26 cellular contexts compared by ENCODE assay signal in the genomic region with DNA sequence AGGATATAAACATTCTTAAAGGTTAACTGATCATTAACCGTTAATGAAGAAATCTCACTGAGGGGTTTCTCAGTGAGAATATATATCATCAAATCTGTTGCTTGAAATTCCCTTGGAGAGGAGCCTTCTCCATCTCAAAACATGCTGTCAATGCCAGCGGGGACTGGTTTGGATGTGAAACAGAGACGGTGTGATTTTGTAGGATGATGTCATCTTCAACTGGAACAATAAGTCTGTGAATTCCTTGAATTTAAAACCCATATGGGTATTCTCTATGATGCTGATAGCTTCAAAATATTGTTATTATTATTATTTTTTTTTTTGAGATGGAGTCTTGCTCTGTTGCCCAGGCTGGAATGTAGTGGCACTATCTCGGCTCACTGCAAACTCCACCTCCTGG.
DNase-seq lines count a peak whose midpoint lies in the region; ATAC-seq, FAIRE-seq and TF ChIP-seq lines count a peak whose summit lies in the region.
"Had no signal": no experiment of that assay in that cellular context is flagged by ENCODE, and none has a peak within 500 bp of the region (broad histone marks: within the 10 kb centered on the region; RNA-seq: fewer than 3 reads in every experiment).

No MANE protein-coding gene starts in this region.

- H3K4me3 ChIP-seq in K562 (no peak overlapping the region), endodermal cell (ENCODE audit: low read length) (no peak overlapping the region), pancreas (no peak overlapping the region), trophoblast cell (ENCODE audit: low read depth, low read length) (no peak overlapping the region)
- H3K4me3 ChIP-seq: BLaER1, GM12878 had no signal

- no peak overlapping the region for H3K27ac Mint-ChIP-seq in endodermal cell
- H3K27ac Mint-ChIP-seq: CD14-positive monocyte; CD4-positive, CD25-positive, alpha-beta regulatory T cell had no signal

- H3K79me2 ChIP-seq in K562 (ENCODE audit: control insufficient read depth, insufficient read depth, low read length) (no peaks in the 10 kb centered on the region), trophoblast cell (ENCODE audit: control insufficient read depth, insufficient read depth, low read length, poor library complexity) (no peaks in the 10 kb centered on the region)

- TF ChIP-seq CTCF in K562 (IDR thresholded peaks at IDR 0.05 in 2 of 3, conservative IDR thresholded peaks at IDR 0.05 in 1 of 3; ENCODE audit: insufficient read depth in 2 of 3, low read depth in 1 of 3, low read length in 3 of 3) (no peak), endodermal cell (conservative IDR thresholded peaks at IDR 0.05) (no peak), pancreas (IDR thresholded peaks at IDR 0.05) (no peak)

- H3K23ac ChIP-seq in trophoblast cell (ENCODE audit: low read length) = no peak overlapping the region

- H3K4me1 ChIP-seq in K562 (replicated peaks in 1 of 2; ENCODE audit: control insufficient read depth in 2 of 2, insufficient read depth in 2 of 2, low read length in 2 of 2) (peaks cover 8 to 16% of the 10 kb centered on the region in 2 experiments; a peak in 4 of 5 replicates), endodermal cell (ENCODE audit: control insufficient read depth, insufficient read depth, low read length) (no peaks in the 10 kb centered on the region), pancreas (no peaks in the 10 kb centered on the region), trophoblast cell (ENCODE audit: control insufficient read depth in 1 of 2, insufficient read depth in 2 of 2, low read length in 2 of 2) (peaks cover 0 to 3% of the 10 kb centered on the region in 2 experiments)
- H3K4me1 ChIP-seq: BE2C had no signal

- no peak overlapping the region for H3K4ac ChIP-seq in trophoblast cell (ENCODE audit: low read depth, low read length)

- no peaks in the 10 kb centered on the region for H3K4me1 Mint-ChIP-seq in endodermal cell

- H4K12ac ChIP-seq in trophoblast cell (ENCODE audit: low read depth, low read length) = no peak overlapping the region

- H3K9me3 ChIP-seq in K562 (replicated peaks; ENCODE audit: control insufficient read depth, insufficient read depth, low read depth, low read length) = no peaks in the 10 kb centered on the region
- no peaks in the 10 kb centered on the region for H3K9me3 ChIP-seq in endodermal cell (ENCODE audit: control insufficient read depth, low read length)
- no peaks in the 10 kb centered on the region for H3K9me3 ChIP-seq in pancreas
- peaks cover 1% of the 10 kb centered on the region for H3K9me3 ChIP-seq in trophoblast cell (ENCODE audit: insufficient read depth, low read depth, low read length)
- H3K9me3 ChIP-seq: BE2C, BLaER1 had no signal

- H2BK5ac ChIP-seq in trophoblast cell (ENCODE audit: low read depth, low read length, poor library complexity) = no peak overlapping the region

- DNase-seq in K562 (ENCODE audit: extremely low read depth in 1 of 4, low spot score in 3 of 4) (no peak), endodermal cell (peak; percentile 10), mesenteric fat pad (ENCODE audit: low spot score) (peak; percentile 5), pancreas (no peak), trophoblast cell (no peak)
- DNase-seq: 8988T; ACHN; BE2C; C1 segment of cervical spinal cord; CD4-positive, alpha-beta memory T cell; CD4-positive, CD25-positive, alpha-beta regulatory T cell; CD8-positive, alpha-beta memory T cell; COR-L47; DMS 273 treated with DMSO at 0.1 percent for 48 hours; DMS153; DMS53; DMS79; DND-41; EL; GDM1 had no signal

- no peaks in the 10 kb centered on the region for H3K36me3 Mint-ChIP-seq in endodermal cell (ENCODE audit: low read depth)

- no peak overlapping the region for H3K27ac ChIP-seq in K562 (ENCODE audit: extremely low read depth, low read depth, low read length)
- no peak overlapping the region for H3K27ac ChIP-seq in endodermal cell (ENCODE audit: low read depth, low read length)
- H3K27ac ChIP-seq in pancreas = no peak overlapping the region
- H3K27ac ChIP-seq in trophoblast cell (ENCODE audit: low read depth, low read length) = no peak overlapping the region
- H3K27ac ChIP-seq: BLaER1 had no signal

- no peak overlapping the region for H4K91ac ChIP-seq in trophoblast cell (ENCODE audit: low read depth, low read length)

- no peaks in the 10 kb centered on the region for H4K20me1 ChIP-seq in K562 (replicated peaks; ENCODE audit: control insufficient read depth, insufficient read depth, low read length)
- H4K20me1 ChIP-seq: BLaER1 had no signal

- no peak overlapping the region for H4K8ac ChIP-seq in trophoblast cell (ENCODE audit: low read depth, low read length)

- 33% methylated on average over 4 of the region's 4 CpGs for WGBS in K562 (ENCODE audit: insufficient coverage, low coverage, missing lambda C conversion rate)
- WGBS in endodermal cell (ENCODE audit: insufficient coverage in 1 of 2, insufficient read length in 1 of 2), 2 experiments = 87 to 100% methylated on average over 2 to 4 of the region's 4 CpGs
- 93 to 94% methylated on average over 4 of the region's 4 CpGs for WGBS in pancreas, 2 donors
- WGBS in trophoblast cell (ENCODE audit: extremely low coverage, insufficient coverage, insufficient read length) = no CpG with 5 or more reads among the region's 4 CpGs

- H3K27me3 ChIP-seq in K562 (ENCODE audit: control insufficient read depth in 2 of 2, insufficient read depth in 2 of 2, low read length in 2 of 2) = no peaks in the 10 kb centered on the region; a peak in 1 of 5 replicates
- H3K27me3 ChIP-seq in endodermal cell (ENCODE audit: control insufficient read depth, insufficient read depth, low read length, poor library complexity, severe bottlenecking) = no peaks in the 10 kb centered on the region
- no peaks in the 10 kb centered on the region for H3K27me3 ChIP-seq in pancreas
- no peaks in the 10 kb centered on the region for H3K27me3 ChIP-seq in trophoblast cell (ENCODE audit: insufficient read depth, low read length)
- H3K27me3 ChIP-seq: BE2C, BLaER1 had no signal

- H2AK5ac ChIP-seq in trophoblast cell (ENCODE audit: low read length) = no peak overlapping the region

- no peak overlapping the region for H2BK120ac ChIP-seq in trophoblast cell (ENCODE audit: insufficient read depth, low read length, poor library complexity)

- FAIRE-seq in K562 (lab: Jason Lieb, UNC) = no peak
- no peak for FAIRE-seq in pancreas (lab: Jason Lieb, UNC)
- FAIRE-seq: A204.1, GM12878, GM12892, GM18507 had no signal

- no peak overlapping the region for H3K18ac ChIP-seq in trophoblast cell (ENCODE audit: low read length)

- no peak for TF ChIP-seq RAD21 in K562 (CRISPR knock-in tag; conservative IDR thresholded peaks at IDR 0.05 in 1 of 2, IDR thresholded peaks at IDR 0.05 in 1 of 2)

- no peak overlapping the region for H3K14ac ChIP-seq in trophoblast cell (ENCODE audit: low read length)

- H3K9me3 Mint-ChIP-seq in endodermal cell = no peaks in the 10 kb centered on the region
- H3K9me3 Mint-ChIP-seq: CD14-positive monocyte; CD4-positive, alpha-beta memory T cell; CD4-positive, CD25-positive, alpha-beta regulatory T cell; CD8-positive, alpha-beta memory T cell had no signal

- no peaks in the 10 kb centered on the region for H3K9me1 ChIP-seq in K562 (ENCODE audit: control insufficient read depth, insufficient read depth, low read length)

- no peaks in the 10 kb centered on the region for H3K36me3 ChIP-seq in K562 (ENCODE audit: control insufficient read depth, insufficient read depth, low read length)
- H3K36me3 ChIP-seq in endodermal cell (ENCODE audit: control insufficient read depth, insufficient read depth, low read length) = no peaks in the 10 kb centered on the region
- no peaks in the 10 kb centered on the region for H3K36me3 ChIP-seq in pancreas
- no peaks in the 10 kb centered on the region for H3K36me3 ChIP-seq in trophoblast cell (ENCODE audit: control insufficient read depth in 1 of 2, insufficient read depth in 2 of 2, low read length in 2 of 2)
- H3K36me3 ChIP-seq: BLaER1 had no signal

- H3K27me3 Mint-ChIP-seq in endodermal cell (ENCODE audit: insufficient read depth) = no peaks in the 10 kb centered on the region
- H3K27me3 Mint-ChIP-seq: CD4-positive, alpha-beta memory T cell; CD4-positive, CD25-positive, alpha-beta regulatory T cell had no signal

- no TSS peak for BruUV-seq in K562 (replicated peaks; lab: Mats Ljungman, UMichigan)

- CTCF ChIA-PET in K562 (lab: Yijun Ruan, JAX; ENCODE audit: low intra/inter-chr PET ratio) = no interaction called here

- no peak overlapping the region for H2BK12ac ChIP-seq in trophoblast cell (ENCODE audit: low read length)

- H3K9ac ChIP-seq in K562 (ENCODE audit: insufficient read depth in 1 of 2, low read depth in 2 of 2, low read length in 2 of 2) (no peak overlapping the region), endodermal cell (ENCODE audit: extremely low read depth, low read length, poor library complexity, severe bottlenecking) (no peak overlapping the region), trophoblast cell (ENCODE audit: low read length) (no peak overlapping the region)
- H3K9ac ChIP-seq: BLaER1 had no signal

- ATAC-seq in K562 (no peak), pancreas (no peak)
- ATAC-seq: GM12878 had no signal

- no peaks in the 10 kb centered on the region for H3K79me1 ChIP-seq in trophoblast cell (ENCODE audit: low read length)

- POLR2A ChIA-PET in K562 (lab: Yijun Ruan, JAX) = interaction anchor here (1.4 to 1.8 kb wide), 2 partner anchors 13 to 47 kb away, joined by 3 to 4 read pairs; no protein-coding TSS in a partner anchor

- H2AFZ ChIP-seq in K562 (ENCODE audit: low read depth, low read length) (no peak overlapping the region), trophoblast cell (ENCODE audit: insufficient read depth, low read length, poor library complexity) (no peak overlapping the region)

- intact Hi-C loops in K562 (cut with micrococcal nuclease) = no loop called here
- intact Hi-C loops in pancreas (cut with DNase I) = no loop called here

- H3K4me3 Mint-ChIP-seq in endodermal cell = no peak overlapping the region
- H3K4me3 Mint-ChIP-seq: CD14-positive monocyte; CD4-positive, alpha-beta memory T cell; CD4-positive, CD25-positive, alpha-beta regulatory T cell; CD8-positive, alpha-beta memory T cell had no signal

- H3K4me2 ChIP-seq in K562 (ENCODE audit: insufficient read depth, low read length) (no peak overlapping the region), trophoblast cell (ENCODE audit: low read length) (no peak overlapping the region)
- H3K4me2 ChIP-seq: BLaER1 had no signal

- no peak for TF ChIP-seq EP300 in K562 (IDR thresholded peaks at IDR 0.05; ENCODE audit: low read length)

- TF ChIP-seq POLR2A in K562 (conservative IDR thresholded peaks at IDR 0.05) = no peak

- in situ Hi-C loops in K562 (cut with MboI) = no loop called here

TF ChIP-seq in K562, 482 proteins besides CTCF, POLR2A, EP300 and RAD21 (continues in another document):
- TF ChIP-seq ZNF3 (CRISPR knock-in tag; IDR thresholded peaks at IDR 0.05) (no peak), SP2 (IDR thresholded peaks at IDR 0.05; ENCODE audit: extremely low read depth, low read depth, low read length, poor library complexity, severe bottlenecking) (no peak)

Comparison
In these comparisons a context has a peak if more than half of its experiments do, and no peak if none do; other contexts are left out.
1. DNase-seq: peak in endodermal cell (single experiment) and mesenteric fat pad (single experiment); none in K562 (0 of 4), pancreas (0 of 6) and trophoblast cell (0 of 2).